12 cellular contexts compared by ENCODE assay signal in the genomic region with DNA sequence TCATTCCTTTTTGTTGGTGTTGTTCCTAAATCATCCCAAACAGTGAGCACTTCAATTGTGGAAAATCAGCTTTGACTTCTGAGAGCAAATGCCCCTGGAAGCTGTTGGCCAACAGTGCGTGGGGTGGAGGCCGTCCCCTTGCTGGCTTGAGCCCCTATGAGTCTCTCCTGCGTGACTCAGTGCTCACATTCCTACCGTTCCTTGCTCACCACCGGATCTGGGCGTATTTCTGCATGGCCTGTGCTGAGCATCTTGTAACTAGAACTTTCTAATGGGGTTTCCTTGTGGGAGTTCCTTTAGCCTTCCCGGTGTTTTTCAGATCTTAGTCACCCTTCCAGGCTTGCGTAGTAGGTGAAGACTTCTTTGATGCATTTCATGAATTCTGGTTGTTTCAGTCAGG. TPM values are rescaled to one million over a fixed set of nuclear protein-coding genes. Genes with fewer than 3 reads are reported as not detected.
A peak's percentile ranks its signal among the peaks of the same experiment; 100 is the strongest.
DNase-seq lines count a peak whose midpoint lies in the region; ATAC-seq, FAIRE-seq and TF ChIP-seq lines count a peak whose summit lies in the region.
"Had no signal": no experiment of that assay in that cellular context is flagged by ENCODE, and none has a peak within 500 bp of the region (broad histone marks: within the 10 kb centered on the region; RNA-seq: fewer than 3 reads in every experiment).

No MANE protein-coding gene starts in this region.

- no peaks in the 10 kb centered on the region for H3K9me3 Mint-ChIP-seq in activated naive CD4-positive, alpha-beta T cell treated with anti-CD3 and anti-CD28 coated beads, Interleukin-2, amount 10 ng/mL, durations not matched to agents 7 days and 5 days
- H3K9me3 Mint-ChIP-seq: nephron had no signal

- peak; percentile 90 for DNase-seq in AG04449 (ENCODE audit: low read depth, low spot score)
- DNase-seq in HT1080 (ENCODE audit: low read depth): peak; percentile 98
- peak; percentile 98 for DNase-seq in bronchial epithelial cell (ENCODE audit: low read depth)
- peak; percentile 45 to 89 for DNase-seq in lower leg skin (ENCODE audit: low spot score in 2 of 2)
- DNase-seq in activated naive CD4-positive, alpha-beta T cell treated with anti-CD3 and anti-CD28 coated beads, Interleukin-2, amount 10 ng/mL, durations not matched to agents 7 days and 5 days: no peak
- DNase-seq in activated naive CD4-positive, alpha-beta T cell treated with anti-CD3 and anti-CD28 coated beads, Interleukin-2, amount 50 U/mL, for 16 hours: no peak
- no peak for DNase-seq in left colon
- DNase-seq: NCI-H774 had no signal

- intact Hi-C loops in lower leg skin (cut with DNase I; ENCODE audit: low total_unique reads): no loop called here
- intact Hi-C loops in left colon (cut with DNase I, micrococcal nuclease): no loop called here

- ATAC-seq in GM21390 (IDR thresholded peaks at IDR 0.05; ENCODE audit: unreplicated experiment) (no peak), left colon (no peak)

- no peaks in the 10 kb centered on the region for H3K4me1 Mint-ChIP-seq in activated naive CD4-positive, alpha-beta T cell treated with anti-CD3 and anti-CD28 coated beads, Interleukin-2, amount 10 ng/mL, durations not matched to agents 7 days and 5 days
- H3K4me1 Mint-ChIP-seq: nephron had no signal

- no peak overlapping the region for H3K4me3 ChIP-seq in AG04449 (ENCODE audit: low read depth, low read length)
- no peak overlapping the region for H3K4me3 ChIP-seq in bronchial epithelial cell (ENCODE audit: low read depth, low read length)
- H3K4me3 ChIP-seq in lower leg skin (ENCODE audit: low read depth, poor library complexity, severe bottlenecking): no peak overlapping the region
- H3K4me3 ChIP-seq: tibial artery had no signal

- TF ChIP-seq POLR2A in lower leg skin (IDR thresholded peaks at IDR 0.05): no peak

- H3K27me3 ChIP-seq in bronchial epithelial cell (ENCODE audit: control insufficient read depth, insufficient read depth, low read length): no peaks in the 10 kb centered on the region

- POLR2A ChIA-PET in AG04449 (lab: Yijun Ruan, JAX): interaction anchor here (1.2 kb wide), 1 partner anchor 31 kb away, joined by 3 read pairs; no protein-coding TSS in a partner anchor

- FAIRE-seq in bronchial epithelial cell (lab: Jason Lieb, UNC): no peak

- 58 to 68% methylated on average over 8 of the region's 8 CpGs for WGBS in lower leg skin, 2 donors

- no peak for TF ChIP-seq CTCF in AG04449 (IDR thresholded peaks at IDR 0.05; ENCODE audit: insufficient read depth, low read length, missing control alignments)
- TF ChIP-seq CTCF in bronchial epithelial cell (IDR thresholded peaks at IDR 0.05; ENCODE audit: insufficient read depth, low read length, severe bottlenecking): no peak
- TF ChIP-seq CTCF in lower leg skin (IDR thresholded peaks at IDR 0.05): no peak

- no peak overlapping the region for H3K27ac Mint-ChIP-seq in activated naive CD4-positive, alpha-beta T cell treated with anti-CD3 and anti-CD28 coated beads, Interleukin-2, amount 10 ng/mL, durations not matched to agents 7 days and 5 days
- H3K27ac Mint-ChIP-seq: nephron had no signal

- CTCF ChIA-PET in AG04449 (lab: Yijun Ruan, JAX): interaction anchor here (0.6 to 1.9 kb wide), 8 partner anchors 8 to 243 kb away, joined by 3 to 9 read pairs (median 3); no protein-coding TSS in a partner anchor
- CTCF ChIA-PET in activated naive CD4-positive, alpha-beta T cell treated with anti-CD3 and anti-CD28 coated beads, Interleukin-2, amount 10 ng/mL, durations not matched to agents 7 days and 5 days (lab: Charles Lee): no interaction called here

- H3K36me3 Mint-ChIP-seq in activated naive CD4-positive, alpha-beta T cell treated with anti-CD3 and anti-CD28 coated beads, Interleukin-2, amount 10 ng/mL, durations not matched to agents 7 days and 5 days: no peaks in the 10 kb centered on the region

- H3K27me3 Mint-ChIP-seq in activated naive CD4-positive, alpha-beta T cell treated with anti-CD3 and anti-CD28 coated beads, Interleukin-2, amount 10 ng/mL, durations not matched to agents 7 days and 5 days: peaks cover 4% of the 10 kb centered on the region

- H3K36me3 ChIP-seq in bronchial epithelial cell (ENCODE audit: control insufficient read depth, insufficient read depth, low read length): no peaks in the 10 kb centered on the region
- H3K36me3 ChIP-seq: tibial artery had no signal

- H3K4me3 Mint-ChIP-seq in activated naive CD4-positive, alpha-beta T cell treated with anti-CD3 and anti-CD28 coated beads, Interleukin-2, amount 10 ng/mL, durations not matched to agents 7 days and 5 days: no peak overlapping the region
- H3K4me3 Mint-ChIP-seq: nephron had no signal

RNA-seq across cellular contexts. Expression of a gene that starts 7.2 kb away (rescaled TPM):
- total RNA-seq in HT1080 (2014; rRNA removed; shearing (Covaris generic)): not detected in 2 replicates
- not detected in 2 replicates for polyA plus RNA-seq in HT1080 (2015; cell fraction: cytosol; rRNA removed)
- polyA plus RNA-seq in HT1080 (2015; cell fraction: nucleus; rRNA removed): not detected in 2 replicates
- not detected in 2 replicates for total RNA-seq in bronchial epithelial cell
- not detected for total RNA-seq in lower leg skin
- total RNA-seq in left colon: not detected
- total RNA-seq: T-helper 2 cell treated with Interferon-gamma antibody and Interleukin-4, amounts not matched to agents 100 ng/mL and 5 ng/mL, for 36 hours had no signal

RNA-seq across cellular contexts. Expression of a gene that starts 14.7 kb away (rescaled TPM):
- 0.58 and 1.4 TPM in 2 replicates for total RNA-seq in HT1080 (2014; rRNA removed; shearing (Covaris generic))
- polyA plus RNA-seq in HT1080 (2015; cell fraction: cytosol; rRNA removed): 2.9 and 3.6 TPM in 2 replicates
- polyA plus RNA-seq in HT1080 (2015; cell fraction: nucleus; rRNA removed): 2.5 and 4.0 TPM in 2 replicates
- 0.26 and 0.51 TPM in 2 replicates for total RNA-seq in bronchial epithelial cell
- 1 to 10 TPM in 2 of 4 donors, under 1 TPM in 1, not detected in 1; 0.93 to 6.2 (median 3.9) TPM for total RNA-seq in lower leg skin
- total RNA-seq in left colon: 100 to 1,000 TPM; 185 to 197 TPM

RNA-seq across cellular contexts. Expression of a gene that starts 50.6 kb away (rescaled TPM):
- total RNA-seq in HT1080 (2014; rRNA removed; shearing (Covaris generic)): 0.51 TPM in 1 of 2 replicates, not detected in the other
- polyA plus RNA-seq in HT1080 (2015; cell fraction: cytosol; rRNA removed): 0.23 TPM in 1 of 2 replicates, not detected in the other
- 1.0 TPM in 1 of 2 replicates, not detected in the other for polyA plus RNA-seq in HT1080 (2015; cell fraction: nucleus; rRNA removed)
- total RNA-seq in bronchial epithelial cell: not detected in 2 replicates
- total RNA-seq in lower leg skin: not detected
- total RNA-seq in left colon: 1 to 10 TPM; 1.6 to 1.7 TPM
- total RNA-seq: T-helper 2 cell treated with Interferon-gamma antibody and Interleukin-4, amounts not matched to agents 100 ng/mL and 5 ng/mL, for 36 hours had no signal

Comparison
In these comparisons a context has a peak if more than half of its experiments do, and no peak if none do; other contexts are left out.
1. DNase-seq: peak in AG04449 (single experiment), HT1080 (single experiment), bronchial epithelial cell (single experiment) and lower leg skin (2 of 2); none in activated naive CD4-positive, alpha-beta T cell treated with anti-CD3 and anti-CD28 coated beads, Interleukin-2, amount 10 ng/mL, durations not matched to agents 7 days and 5 days (single experiment), activated naive CD4-positive, alpha-beta T cell treated with anti-CD3 and anti-CD28 coated beads, Interleukin-2, amount 50 U/mL, for 16 hours (single experiment) and left colon (0 of 2).
2. RNA of a gene that starts 14.7 kb away (total RNA-seq): 185 to 197 TPM in left colon; 0.93 to 6.2 TPM in lower leg skin, 0.58 to 1.4 TPM in HT1080 and 0.26 to 0.51 TPM in bronchial epithelial cell; every median in the first group is over 10 times any median in the second.